Comparison of ENCODE assay signal across 1 cellular context in the genomic region with DNA sequence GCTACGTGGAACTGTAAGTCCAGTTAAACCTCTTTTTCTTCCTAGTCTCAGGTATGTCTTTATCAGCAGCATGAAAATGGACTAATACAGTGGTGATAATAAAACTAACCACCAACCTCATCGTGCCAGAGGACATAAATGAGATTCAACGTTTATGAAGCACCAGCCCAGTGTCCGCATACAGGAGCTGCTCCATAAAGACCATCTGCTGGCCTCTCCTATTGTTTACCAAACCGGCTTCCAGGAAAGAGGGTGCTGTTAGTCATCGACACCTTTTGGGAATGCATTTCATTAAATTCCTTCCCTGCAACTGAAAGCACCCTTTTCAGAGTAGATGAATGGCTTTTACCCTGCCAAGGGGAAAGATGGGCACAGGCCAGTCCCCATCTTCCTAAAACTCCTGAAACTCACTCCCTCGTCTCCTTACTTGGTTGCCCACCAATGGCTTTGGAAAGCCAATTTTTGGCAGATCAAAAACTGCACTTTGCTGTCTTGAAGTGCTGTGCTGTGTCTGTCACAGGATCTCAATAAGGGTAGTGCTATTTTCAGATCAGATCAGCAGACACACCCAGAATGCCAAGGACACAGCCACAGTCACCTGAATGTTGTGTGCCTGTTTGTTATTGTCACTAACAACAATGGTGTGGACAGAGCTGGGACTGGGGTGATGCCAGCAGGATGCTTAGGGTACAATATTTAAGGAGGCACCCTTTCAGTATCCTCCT.
TF ChIP-seq lines count a peak whose summit lies in the region.

No MANE protein-coding gene starts in this region.

TF ChIP-seq in H1, 55 proteins besides CTCF, POLR2A, EP300 and RAD21 (continued from another document):
- TF ChIP-seq, protein P1, sequence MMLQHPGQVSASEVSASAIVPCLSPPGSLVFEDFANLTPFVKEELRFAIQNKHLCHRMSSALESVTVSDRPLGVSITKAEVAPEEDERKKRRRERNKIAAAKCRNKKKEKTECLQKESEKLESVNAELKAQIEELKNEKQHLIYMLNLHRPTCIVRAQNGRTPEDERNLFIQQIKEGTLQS (IDR thresholded peaks at IDR 0.05; ENCODE audit: insufficient read depth, low read depth, low read length), result no peak
- TF ChIP-seq RNF2 (IDR thresholded peaks at IDR 0.05; ENCODE audit: borderline replicate concordance, low read depth, low read length, missing control alignments, poor library complexity, severe bottlenecking), result no peak
- no peak for TF ChIP-seq CREB1 (IDR thresholded peaks at IDR 0.05)
- TF ChIP-seq MAFK (IDR thresholded peaks at IDR 0.05; ENCODE audit: low read depth, low read length), result no peak
- TF ChIP-seq BRCA1 (IDR thresholded peaks at IDR 0.05; ENCODE audit: low read depth, low read length), result no peak
- no peak for TF ChIP-seq KDM5A (IDR thresholded peaks at IDR 0.05; ENCODE audit: low read length)
- TF ChIP-seq PHF8 (conservative IDR thresholded peaks at IDR 0.05; ENCODE audit: low read depth, low read length), result no peak
- no peak for TF ChIP-seq ASH2L (IDR thresholded peaks at IDR 0.05; ENCODE audit: low read length)
- TF ChIP-seq RFX5 (IDR thresholded peaks at IDR 0.05; ENCODE audit: borderline replicate concordance, low read depth, low read length), result no peak
- no peak for TF ChIP-seq EZH2 (IDR thresholded peaks at IDR 0.05; ENCODE audit: low read depth, low read length, severe bottlenecking)
